In genomic region chr2:105431367-105432088, GRCh38 we compare ENCODE assay signal across 11 cellular contexts. TPM values are rescaled to one million over a fixed set of nuclear protein-coding genes. Genes with fewer than 3 reads are reported as not detected.
DNase-seq lines count a peak whose midpoint lies in the region; FAIRE-seq and TF ChIP-seq lines count a peak whose summit lies in the region.
"Had no signal": no experiment of that assay in that cellular context is flagged by ENCODE, and none has a peak within 500 bp of the region (broad histone marks: within the 10 kb centered on the region; RNA-seq: fewer than 3 reads in every experiment).

No MANE protein-coding gene starts in this region.

- H3K27ac Mint-ChIP-seq in endodermal cell, result no peak overlapping the region

- intact Hi-C loops in transverse colon (cut with DNase I; ENCODE audit: low total_unique reads), result no loop called here

- no peak overlapping the region for H2AK5ac ChIP-seq in H1 (ENCODE audit: low read depth, low read length)

- no peak overlapping the region for H2BK20ac ChIP-seq in H1 (ENCODE audit: low read length)

- no peak overlapping the region for H2BK12ac ChIP-seq in H1 (ENCODE audit: low read depth, low read length)

- no peak overlapping the region for H3K4me3 Mint-ChIP-seq in endodermal cell

- H3K27me3 Mint-ChIP-seq in endodermal cell (ENCODE audit: insufficient read depth), result no peaks in the 10 kb centered on the region

- no peak overlapping the region for H2BK120ac ChIP-seq in H1 (replicated peaks; ENCODE audit: low read depth, low read length)

- H3K4me1 ChIP-seq in H1 (replicated peaks in 1 of 4; ENCODE audit: control insufficient read depth in 3 of 4, insufficient read depth in 4 of 4, low read length in 3 of 4), result peaks cover 3 to 13% (median 8%) of the 10 kb centered on the region in 4 experiments; a peak in 6 of 7 replicates
- H3K4me1 ChIP-seq in transverse colon, result peaks cover 0 to 21% (median 0%) of the 10 kb centered on the region in 4 donors
- no peaks in the 10 kb centered on the region for H3K4me1 ChIP-seq in endodermal cell (ENCODE audit: control insufficient read depth, insufficient read depth, low read length)
- H3K4me1 ChIP-seq: upper lobe of left lung had no signal

- H3K27ac ChIP-seq in H1 (ENCODE audit: low read depth, low read length) (no peak overlapping the region), transverse colon (peak overlapping the region; percentile 1 to 61 (median 16)), endodermal cell (ENCODE audit: low read depth, low read length) (no peak overlapping the region)
- H3K27ac ChIP-seq: HL-60 had no signal

- no peaks in the 10 kb centered on the region; the same call in 1 of the 2 replicates for H3K79me1 ChIP-seq in H1 (ENCODE audit: low read depth, low read length)

- no peak overlapping the region for H3K4ac ChIP-seq in H1 (replicated peaks; ENCODE audit: insufficient read length, low read depth, low read length)

- H3K4me1 Mint-ChIP-seq in endodermal cell, result peaks cover 5% of the 10 kb centered on the region

- no peak overlapping the region for H3K56ac ChIP-seq in H1 (replicated peaks; ENCODE audit: insufficient read length, low read depth, low read length)

- no peak overlapping the region for H4K8ac ChIP-seq in H1 (ENCODE audit: extremely low read depth, insufficient read depth, low read length)

- no peak overlapping the region for H4K5ac ChIP-seq in H1 (ENCODE audit: insufficient read length, low read depth, low read length)

- no peak overlapping the region for H3K4me2 ChIP-seq in H1 (ENCODE audit: insufficient read depth in 1 of 2, low read depth in 2 of 2, low read length in 2 of 2)

- no peaks in the 10 kb centered on the region for H4K20me1 ChIP-seq in H1 (replicated peaks in 1 of 2; ENCODE audit: control insufficient read depth in 1 of 2, insufficient read depth in 2 of 2, low read length in 2 of 2)

- no peak for TF ChIP-seq EP300 in H1 (IDR thresholded peaks at IDR 0.05; ENCODE audit: borderline replicate concordance in 1 of 2, low read depth in 2 of 2, low read length in 2 of 2)
- no peak for TF ChIP-seq EP300 in transverse colon (IDR thresholded peaks at IDR 0.05; ENCODE audit: low read depth)

- no peaks in the 10 kb centered on the region for H3K36me3 Mint-ChIP-seq in endodermal cell (ENCODE audit: low read depth)

- no peaks in the 10 kb centered on the region for H3K79me2 ChIP-seq in H1 (ENCODE audit: control insufficient read depth in 1 of 2, insufficient read depth in 2 of 2, low read length in 2 of 2)

- DNase-seq in NCI-H2196 (lab: John Stamatoyannopoulos, UW; ENCODE audit: unreplicated experiment), result peak; percentile 53
- no peak for DNase-seq in H1 (ENCODE audit: low read depth in 1 of 2, low spot score in 2 of 2)
- peak; percentile 29 for DNase-seq in medulla oblongata (ENCODE audit: extremely low spot score)
- peak; percentile 36 for DNase-seq in transverse colon
- no peak for DNase-seq in endodermal cell
- DNase-seq in H4 (ENCODE audit: low spot score), result no peak
- no peak for DNase-seq in DMS79 (lab: John Stamatoyannopoulos, UW)
- DNase-seq: Calu3, T-helper 9 cell, upper lobe of left lung had no signal

- H3K9ac ChIP-seq in H1 (replicated peaks in 1 of 4; ENCODE audit: extremely low read depth in 1 of 4, low read depth in 3 of 4, low read length in 3 of 4), result no peak overlapping the region
- no peak overlapping the region for H3K9ac ChIP-seq in endodermal cell (ENCODE audit: extremely low read depth, low read length, poor library complexity, severe bottlenecking)

- no peak overlapping the region for H2BK5ac ChIP-seq in H1 (ENCODE audit: low read depth, low read length)

- CTCF ChIA-PET in H1 (lab: Charles Lee; ENCODE audit: partially characterized antibody), result interaction anchor here (0.8 to 1.2 kb wide), 2 partner anchors 19 to 23 kb away, joined by 4 to 6 read pairs; no protein-coding TSS in a partner anchor

- WGBS in H1 (ENCODE audit: extremely low coverage in 1 of 2, insufficient coverage in 1 of 2, insufficient read length in 1 of 2, insufficient replicate concordance in 2 of 2, low coverage in 1 of 2, low lambda C conversion rate in 2 of 2, missing lambda C conversion rate in 1 of 2), 2 experiments, result 97% methylated on average over 4 of the region's 4 CpGs; no CpG with 5 or more reads in 1 of the 2 experiments
- WGBS in transverse colon (ENCODE audit: low coverage in 1 of 2), 2 donors, result 41 to 68% methylated on average over 2 to 4 of the region's 4 CpGs
- WGBS in endodermal cell (ENCODE audit: insufficient coverage in 1 of 2, insufficient read length in 1 of 2), 2 experiments, result 91 to 97% methylated on average over 4 of the region's 4 CpGs

- no peak overlapping the region for H3K23ac ChIP-seq in H1 (ENCODE audit: insufficient read length)

- H3K9me3 Mint-ChIP-seq in endodermal cell, result no peaks in the 10 kb centered on the region

- no peak overlapping the region; the same call in 1 of the 2 replicates for H2AFZ ChIP-seq in H1 (ENCODE audit: low read length)

- POLR2A ChIA-PET in H1 (lab: Charles Lee; ENCODE audit: partially characterized antibody), result no interaction called here

- H3K36me3 ChIP-seq in H1 (ENCODE audit: control insufficient read depth in 2 of 4, insufficient read depth in 4 of 4, low read length in 3 of 4) (no peaks in the 10 kb centered on the region), transverse colon (no peaks in the 10 kb centered on the region), endodermal cell (ENCODE audit: control insufficient read depth, insufficient read depth, low read length) (no peaks in the 10 kb centered on the region)
- H3K36me3 ChIP-seq: upper lobe of left lung had no signal

- in situ Hi-C loops in transverse colon (cut with MboI; ENCODE audit: low pct_ligation_motif_present in 1 of 4, low pct_unique_long_range_greater_than_20kb in 1 of 4, low sequenced_read_pairs in 3 of 4), result no loop called here

- FAIRE-seq in H1 (lab: Jason Lieb, UNC), result no peak

- H4K91ac ChIP-seq in H1 (replicated peaks; ENCODE audit: insufficient read length, low read length), result no peak overlapping the region

- TF ChIP-seq RAD21 in H1 (IDR thresholded peaks at IDR 0.05 in 1 of 2, conservative IDR thresholded peaks at IDR 0.05 in 1 of 2; ENCODE audit: low read depth in 2 of 2, low read length in 2 of 2), result no peak

- no peaks in the 10 kb centered on the region for H3K9me3 ChIP-seq in H1 (ENCODE audit: insufficient read depth in 2 of 2, low read depth in 1 of 2, low read length in 1 of 2)
- no peaks in the 10 kb centered on the region for H3K9me3 ChIP-seq in transverse colon
- no peaks in the 10 kb centered on the region for H3K9me3 ChIP-seq in endodermal cell (ENCODE audit: control insufficient read depth, low read length)
- H3K9me3 ChIP-seq: upper lobe of left lung had no signal

- no peak overlapping the region for H3K14ac ChIP-seq in H1 (ENCODE audit: insufficient read length)

- no peak for TF ChIP-seq CTCF in H1 (IDR thresholded peaks at IDR 0.05; ENCODE audit: control extremely low read depth in 1 of 3, insufficient read depth in 1 of 3, low read depth in 1 of 3, low read length in 3 of 3)
- no peak for TF ChIP-seq CTCF in transverse colon (IDR thresholded peaks at IDR 0.05)
- TF ChIP-seq CTCF in endodermal cell (conservative IDR thresholded peaks at IDR 0.05), result no peak

- TF ChIP-seq POLR2A in H1 (IDR thresholded peaks at IDR 0.05; ENCODE audit: control extremely low read depth in 1 of 2, low read depth in 2 of 2, low read length in 2 of 2), result no peak
- no peak for TF ChIP-seq POLR2A in transverse colon (IDR thresholded peaks at IDR 0.05)

- no peaks in the 10 kb centered on the region for H3K23me2 ChIP-seq in H1 (ENCODE audit: low read depth, low read length)

- no peak overlapping the region for H3K18ac ChIP-seq in H1 (ENCODE audit: extremely low read depth, low read length)

- no peaks in the 10 kb centered on the region for H3K27me3 ChIP-seq in H1 (replicated peaks in 1 of 4; ENCODE audit: control insufficient read depth in 3 of 4, extremely low read depth in 1 of 4, insufficient read depth in 3 of 4, low read length in 3 of 4)
- no peaks in the 10 kb centered on the region for H3K27me3 ChIP-seq in transverse colon
- H3K27me3 ChIP-seq in endodermal cell (ENCODE audit: control insufficient read depth, insufficient read depth, low read length, poor library complexity, severe bottlenecking), result no peaks in the 10 kb centered on the region
- H3K27me3 ChIP-seq: upper lobe of left lung had no signal

- no peak overlapping the region for H3K4me3 ChIP-seq in H1 (ENCODE audit: extremely low read depth in 1 of 4, insufficient read depth in 2 of 4, low read depth in 3 of 4, low read length in 4 of 4)
- no peak overlapping the region for H3K4me3 ChIP-seq in transverse colon
- H3K4me3 ChIP-seq in endodermal cell (ENCODE audit: low read length), result no peak overlapping the region
- H3K4me3 ChIP-seq: upper lobe of left lung had no signal

- H2BK15ac ChIP-seq in H1 (ENCODE audit: low read length), result no peak overlapping the region

TF ChIP-seq in H1, 55 proteins besides CTCF, POLR2A, EP300 and RAD21:
- no peak for TF ChIP-seq BCL11A (IDR thresholded peaks at IDR 0.05; ENCODE audit: low read depth in 2 of 2, low read length in 2 of 2)
- no peak for TF ChIP-seq YY1 (IDR thresholded peaks at IDR 0.05; ENCODE audit: low read depth, low read length)
- no peak for TF ChIP-seq KDM5A (IDR thresholded peaks at IDR 0.05; ENCODE audit: low read length)
- TF ChIP-seq SAP30 (IDR thresholded peaks at IDR 0.05; ENCODE audit: insufficient read depth, insufficient replicate concordance, low read length), result no peak
- TF ChIP-seq RNF2 (IDR thresholded peaks at IDR 0.05; ENCODE audit: borderline replicate concordance, low read depth, low read length, missing control alignments, poor library complexity, severe bottlenecking), result no peak
- TF ChIP-seq KDM4A (IDR thresholded peaks at IDR 0.05; ENCODE audit: low read depth, low read length, severe bottlenecking), result no peak
- no peak for TF ChIP-seq CREB1 (IDR thresholded peaks at IDR 0.05)
- no peak for TF ChIP-seq NRF1 (IDR thresholded peaks at IDR 0.05; ENCODE audit: low read depth, low read length)
- peak; percentile 33; the same call in 1 of the 2 replicates for TF ChIP-seq KDM1A (IDR thresholded peaks at IDR 0.05; ENCODE audit: borderline replicate concordance, low read length)

RNA-seq across cellular contexts. Expression of gene FHL2, which starts 32.7 kb away (rescaled TPM):
- total RNA-seq in H1 (2021; fragmentation: NEBNext Ultra II Directional; extraction: Animal tissue kit (Norgen Biotek cat#: 25700)), result 33.2 and 33.4 TPM in 2 replicates
- 51.0 and 64.3 TPM in 2 replicates for polyA plus RNA-seq in H1 (2011; rRNA removed)
- 60.7 TPM for polyA plus RNA-seq in H1 (2011; cell fraction: cytosol; rRNA removed)
- polyA plus RNA-seq in H1 (2011; cell fraction: nucleus; rRNA removed), result 36.4 TPM
- 32.7 to 47.1 TPM (median 40.2 TPM) in 4 replicates for polyA plus RNA-seq in H1 (2012, experiment 1 of 2)
- polyA plus RNA-seq in H1 (2012, experiment 2 of 2), result 29.1 TPM
- polyA plus RNA-seq in H1 (2013, experiment 1 of 2), result 19.4 TPM
- polyA plus RNA-seq in H1 (2013, experiment 2 of 2), result 20.2 TPM
- polyA minus RNA-seq in H1 (2011; rRNA and poly(A)+ RNA removed), result 59.2 and 66.1 TPM in 2 replicates
- 19.0 TPM for polyA minus RNA-seq in H1 (2011; cell fraction: cytosol; rRNA and poly(A)+ RNA removed)
- polyA minus RNA-seq in H1 (2011; cell fraction: nucleus; rRNA and poly(A)+ RNA removed), result 33.3 TPM
- 100 to 1,000 TPM in 1 of 4 donors, 10 to 100 TPM in 3; 56.1 to 140 (median 89.2) TPM for total RNA-seq in transverse colon
- 10 to 100 TPM; 11.1 to 11.4 TPM for total RNA-seq in endodermal cell
- polyA plus RNA-seq in endodermal cell (2013, experiment 1 of 2), result 11.0 TPM
- 10.8 TPM for polyA plus RNA-seq in endodermal cell (2013, experiment 2 of 2)
- total RNA-seq in H4 (2014; rRNA removed; shearing (Covaris generic)), result 163 and 195 TPM in 2 replicates

Comparison
In these comparisons a context has a peak if more than half of its experiments do, and no peak if none do; other contexts are left out.
1. DNase-seq: peak in NCI-H2196 (single experiment), medulla oblongata (single experiment) and transverse colon (single experiment); none in H1 (0 of 2), endodermal cell (single experiment), H4 (single experiment) and DMS79 (single experiment).
2. H3K27ac ChIP-seq: peak in transverse colon (4 of 4); none in H1 (single experiment) and endodermal cell (single experiment).